19 cellular contexts compared by ENCODE assay signal in the genomic region with DNA sequence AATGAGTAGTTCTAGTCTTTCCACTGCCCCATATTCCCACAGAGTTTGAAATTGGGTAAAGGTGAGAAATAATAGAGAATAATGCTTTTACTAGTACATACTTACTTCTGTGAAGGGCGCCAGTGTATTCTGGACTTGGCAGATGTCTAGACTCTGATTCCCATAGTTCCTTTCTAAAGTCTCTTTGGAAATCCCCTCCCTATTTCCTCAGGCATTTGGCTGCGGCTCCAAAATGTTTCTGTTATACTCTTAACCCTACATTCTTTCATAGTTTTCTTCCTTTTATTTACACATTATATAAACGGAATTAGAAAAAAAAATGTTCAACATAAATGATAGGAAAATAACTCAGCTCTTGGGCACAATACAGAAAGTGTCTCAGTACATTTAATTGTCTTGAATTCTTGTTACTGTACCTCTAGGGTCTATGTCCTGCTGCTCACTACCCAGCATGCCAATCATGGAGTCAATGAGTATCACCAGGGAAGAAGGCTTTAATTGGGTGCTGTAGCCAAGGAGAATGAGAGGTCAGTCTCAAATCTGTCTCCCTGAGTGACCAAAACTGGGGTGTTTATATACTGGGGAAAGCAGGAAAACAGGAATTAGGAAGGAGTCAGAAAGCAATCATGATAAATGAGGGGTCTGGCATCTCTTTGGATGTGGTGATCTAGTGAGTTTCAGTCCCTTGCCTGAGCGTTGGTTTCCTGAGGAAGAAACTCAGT.
"Had no signal": no experiment of that assay in that cellular context is flagged by ENCODE, and none has a peak within 500 bp of the region (broad histone marks: within the 10 kb centered on the region; RNA-seq: fewer than 3 reads in every experiment).

No MANE protein-coding gene starts in this region.

- H3K27me3 Mint-ChIP-seq: activated naive CD8-positive, alpha-beta T cell treated with anti-CD3 and anti-CD28 coated beads, Interleukin-2, amount 10 ng/mL, durations not matched to agents 7 days and 5 days; stimulated activated naive B cell treated with anti-CD40 and anti-IgM and Interleukin-4, amounts not matched to agents 10 μg/mL and 1 μg/mL and 100 μg/mL, for 72 hours had no signal

- ATAC-seq: activated CD4-positive, CD25-positive, alpha-beta regulatory T cell treated with anti-CD3 and anti-CD28 coated beads, Interleukin-2, amount 50 U/mL, for 24 hours; gastrocnemius medialis; heart left ventricle; left cardiac atrium; mucosa of descending colon; naive thymus-derived CD4-positive, alpha-beta T cell; stimulated activated naive B cell treated with anti-CD40 and anti-IgM and Interleukin-4, amounts not matched to agents 10 μg/mL and 1 μg/mL and 100 μg/mL, for 72 hours had no signal

- H3K27me3 ChIP-seq: esophagus muscularis mucosa, gastrocnemius medialis, heart left ventricle, neutrophil, thyroid gland had no signal

- DNase-seq: activated CD4-positive, alpha-beta T cell treated with anti-CD3 and anti-CD28 coated beads, Interleukin-2, amount 50 U/mL, for 1 hour; activated CD8-positive, alpha-beta memory T cell treated with anti-CD3 and anti-CD28 coated beads for 24 hours; activated naive CD8-positive, alpha-beta T cell treated with anti-CD3 and anti-CD28 coated beads, Interleukin-2, amount 10 ng/mL, durations not matched to agents 7 days and 5 days; anterior cingulate cortex; gastrocnemius medialis; heart left ventricle; left cardiac atrium; mucosa of descending colon; naive thymus-derived CD4-positive, alpha-beta T cell; retina; stimulated activated CD4-positive, alpha-beta T cell treated with anti-CD3 and anti-CD28 coated beads, Interleukin-15, amount 100 ng/mL, for 24 hours; stimulated activated CD4-positive, alpha-beta T cell treated with anti-CD3 and anti-CD28 coated beads, Interleukin-4, amount 100 ng/mL, for 1 hour; stimulated activated naive B cell treated with anti-CD40 and anti-IgM and Interleukin-4, amounts not matched to agents 10 μg/mL and 1 μg/mL and 100 μg/mL, for 72 hours; thyroid gland had no signal

- H3K36me3 Mint-ChIP-seq: activated naive CD8-positive, alpha-beta T cell treated with anti-CD3 and anti-CD28 coated beads, Interleukin-2, amount 10 ng/mL, durations not matched to agents 7 days and 5 days; naive thymus-derived CD4-positive, alpha-beta T cell; stimulated activated naive B cell treated with anti-CD40 and anti-IgM and Interleukin-4, amounts not matched to agents 10 μg/mL and 1 μg/mL and 100 μg/mL, for 72 hours had no signal

- H3K4me1 Mint-ChIP-seq: activated naive CD8-positive, alpha-beta T cell treated with anti-CD3 and anti-CD28 coated beads, Interleukin-2, amount 10 ng/mL, durations not matched to agents 7 days and 5 days; stimulated activated naive B cell treated with anti-CD40 and anti-IgM and Interleukin-4, amounts not matched to agents 10 μg/mL and 1 μg/mL and 100 μg/mL, for 72 hours had no signal

- H3K27ac Mint-ChIP-seq: activated naive CD8-positive, alpha-beta T cell treated with anti-CD3 and anti-CD28 coated beads, Interleukin-2, amount 10 ng/mL, durations not matched to agents 7 days and 5 days; activated T-helper 1 cell treated with anti-CD3 and anti-CD28 coated beads, Interleukin-12 subunit alpha, Interleukin-12 subunit beta, Interleukin-2, Interleukin-4 antibody, amounts not matched to agents 30 ng/mL and 10 ng/mL and 1 ng/mL, durations not matched to agents 14 hours and 24 hours and 36 hours; naive thymus-derived CD4-positive, alpha-beta T cell; stimulated activated naive B cell treated with anti-CD40 and anti-IgM and Interleukin-4, amounts not matched to agents 10 μg/mL and 1 μg/mL and 100 μg/mL, for 72 hours; T-helper 2 cell treated with Interferon-gamma antibody and Interleukin-4, amounts not matched to agents 5 μg/mL and 100 μg/mL, for 36 hours had no signal

- H3K4me3 Mint-ChIP-seq: activated naive CD8-positive, alpha-beta T cell treated with anti-CD3 and anti-CD28 coated beads, Interleukin-2, amount 10 ng/mL, durations not matched to agents 7 days and 5 days; activated T-helper 1 cell treated with anti-CD3 and anti-CD28 coated beads, Interleukin-12 subunit alpha, Interleukin-12 subunit beta, Interleukin-2, Interleukin-4 antibody, amounts not matched to agents 30 ng/mL and 10 ng/mL and 1 ng/mL, durations not matched to agents 14 hours and 24 hours and 36 hours; naive thymus-derived CD4-positive, alpha-beta T cell; stimulated activated naive B cell treated with anti-CD40 and anti-IgM and Interleukin-4, amounts not matched to agents 10 μg/mL and 1 μg/mL and 100 μg/mL, for 72 hours; T-helper 2 cell treated with Interferon-gamma antibody and Interleukin-4, amounts not matched to agents 5 μg/mL and 100 μg/mL, for 36 hours had no signal

- H3K27ac ChIP-seq: esophagus muscularis mucosa, gastrocnemius medialis, heart left ventricle, neutrophil, thyroid gland had no signal

- H3K9me3 ChIP-seq: esophagus muscularis mucosa, gastrocnemius medialis, mucosa of descending colon, neutrophil, thyroid gland had no signal

- H3K4me1 ChIP-seq: gastrocnemius medialis, thyroid gland had no signal

- H3K36me3 ChIP-seq: esophagus muscularis mucosa, gastrocnemius medialis, heart left ventricle, neutrophil, thyroid gland had no signal

- H3K9me3 Mint-ChIP-seq: activated naive CD8-positive, alpha-beta T cell treated with anti-CD3 and anti-CD28 coated beads, Interleukin-2, amount 10 ng/mL, durations not matched to agents 7 days and 5 days; activated T-helper 1 cell treated with anti-CD3 and anti-CD28 coated beads, Interleukin-12 subunit alpha, Interleukin-12 subunit beta, Interleukin-2, Interleukin-4 antibody, amounts not matched to agents 30 ng/mL and 10 ng/mL and 1 ng/mL, durations not matched to agents 14 hours and 24 hours and 36 hours; stimulated activated naive B cell treated with anti-CD40 and anti-IgM and Interleukin-4, amounts not matched to agents 10 μg/mL and 1 μg/mL and 100 μg/mL, for 72 hours; T-helper 2 cell treated with Interferon-gamma antibody and Interleukin-4, amounts not matched to agents 5 μg/mL and 100 μg/mL, for 36 hours had no signal

- H3K4me3 ChIP-seq: esophagus muscularis mucosa, gastrocnemius medialis, heart left ventricle, mucosa of descending colon, thyroid gland had no signal
